In genomic region chr2:29456429-29456828, GRCh38 we compare ENCODE assay signal across 33 cellular contexts.
"Had no signal": no experiment of that assay in that cellular context is flagged by ENCODE, and none has a peak within 500 bp of the region (broad histone marks: within the 10 kb centered on the region; RNA-seq: fewer than 3 reads in every experiment).

No MANE protein-coding gene starts in this region.

- H3K27ac ChIP-seq: adrenal gland, ascending aorta, breast epithelium, colonic mucosa, epithelial cell of prostate, esophagus squamous epithelium, VCaP had no signal

- H3K9me3 ChIP-seq: adrenal gland, ascending aorta, breast epithelium, colonic mucosa, esophagus squamous epithelium had no signal

- H3K36me3 Mint-ChIP-seq: activated naive CD8-positive, alpha-beta T cell; brain; WTC11 had no signal

- H3K9me3 Mint-ChIP-seq: activated CD4-positive, alpha-beta memory T cell treated with anti-CD3 and anti-CD28 coated beads, Interleukin-2, amount 10 ng/mL, durations not matched to agents 7 days and 5 days; activated CD4-positive, alpha-beta T cell treated with anti-CD3 and anti-CD28 coated beads, Interleukin-2, amount 10 ng/mL, durations not matched to agents 7 days and 5 days; activated T-cell treated with anti-CD3 and anti-CD28 coated beads, Interleukin-2, amount 50 U/mL, for 4 hours; activated T-helper 17 cell treated with anti-CD3 and anti-CD28 coated beads, Interleukin-2, amount 50 U/mL, for 72 hours; brain; WTC11 had no signal

- H3K27ac Mint-ChIP-seq: activated CD4-positive, alpha-beta memory T cell treated with anti-CD3 and anti-CD28 coated beads, Interleukin-2, amount 10 ng/mL, durations not matched to agents 7 days and 5 days; activated CD4-positive, alpha-beta T cell treated with anti-CD3 and anti-CD28 coated beads, Interleukin-2, amount 10 ng/mL, durations not matched to agents 7 days and 5 days; activated naive CD8-positive, alpha-beta T cell; activated T-helper 17 cell treated with anti-CD3 and anti-CD28 coated beads, Interleukin-2, amount 50 U/mL, for 72 hours; WTC11 had no signal

- H3K4me3 Mint-ChIP-seq: activated CD4-positive, alpha-beta memory T cell treated with anti-CD3 and anti-CD28 coated beads, Interleukin-2, amount 10 ng/mL, durations not matched to agents 7 days and 5 days; activated CD4-positive, alpha-beta T cell treated with anti-CD3 and anti-CD28 coated beads, Interleukin-2, amount 10 ng/mL, durations not matched to agents 7 days and 5 days; activated naive CD8-positive, alpha-beta T cell; activated T-cell treated with anti-CD3 and anti-CD28 coated beads, Interleukin-2, amount 50 U/mL, for 4 hours; activated T-helper 17 cell treated with anti-CD3 and anti-CD28 coated beads, Interleukin-2, amount 50 U/mL, for 72 hours; WTC11 had no signal

- H3K27me3 ChIP-seq: adrenal gland, ascending aorta, breast epithelium, cardiac muscle cell, colonic mucosa had no signal

- ATAC-seq: activated T-cell treated with anti-CD3 and anti-CD28 coated beads, Interleukin-2, amount 50 U/mL, for 4 hours; activated T-helper 17 cell treated with anti-CD3 and anti-CD28 coated beads, Interleukin-2, amount 50 U/mL, for 72 hours; WTC11 had no signal

- H3K4me1 ChIP-seq: adrenal gland, ascending aorta, breast epithelium, colonic mucosa, esophagus squamous epithelium had no signal

- H3K36me3 ChIP-seq: adrenal gland, ascending aorta, breast epithelium, cardiac muscle cell, colonic mucosa, esophagus squamous epithelium had no signal

- H3K4me1 Mint-ChIP-seq: activated CD4-positive, alpha-beta memory T cell treated with anti-CD3 and anti-CD28 coated beads, Interleukin-2, amount 10 ng/mL, durations not matched to agents 7 days and 5 days; activated CD4-positive, alpha-beta T cell treated with anti-CD3 and anti-CD28 coated beads, Interleukin-2, amount 10 ng/mL, durations not matched to agents 7 days and 5 days; activated T-helper 17 cell treated with anti-CD3 and anti-CD28 coated beads, Interleukin-2, amount 50 U/mL, for 72 hours had no signal

- DNase-seq: activated CD4-positive, alpha-beta memory T cell treated with anti-CD3 and anti-CD28 coated beads, Interleukin-2, amount 10 ng/mL, durations not matched to agents 7 days and 5 days; activated CD4-positive, alpha-beta T cell treated with anti-CD3 and anti-CD28 coated beads for 1 hour; activated CD4-positive, alpha-beta T cell treated with anti-CD3 and anti-CD28 coated beads for 4 hours; activated CD4-positive, alpha-beta T cell treated with anti-CD3 and anti-CD28 coated beads, Interleukin-2, amount 10 ng/mL, durations not matched to agents 7 days and 5 days; activated CD4-positive, alpha-beta T cell treated with anti-CD3 and anti-CD28 coated beads, Interleukin-2, amount 50 U/mL, for 4 hours; activated CD8-positive, alpha-beta memory T cell treated with anti-CD3 and anti-CD28 coated beads, Interleukin-2, amount 50 U/mL, for 48 hours; activated effector memory CD4-positive, alpha-beta T cell treated with Interleukin-2 at 50 U/mL for 16 hours; activated gamma-delta T cell treated with Interleukin-2 at 50 U/mL for 16 hours; activated naive CD4-positive, alpha-beta T cell treated with anti-CD3 and anti-CD28 coated beads, Interleukin-2, amount 50 U/mL, for 16 hours; activated naive CD4-positive, alpha-beta T cell treated with Interleukin-2 at 50 U/mL for 16 hours; activated T-cell treated with anti-CD3 and anti-CD28 coated beads for 4 hours; activated T-cell treated with anti-CD3 and anti-CD28 coated beads, Interleukin-2, amount 50 U/mL, for 4 hours; adrenal gland; central memory CD4-positive, alpha-beta T cell; cerebellar nuclear complex; colonic mucosa; effector CD8-positive, alpha-beta T cell; esophagus squamous epithelium; foreskin fibroblast; head of caudate nucleus; T-helper 2 cell had no signal

- H3K4me3 ChIP-seq: adrenal gland, ascending aorta, breast epithelium, cardiac muscle cell, colonic mucosa, esophagus squamous epithelium had no signal

- FAIRE-seq: endometrium, endothelial cell of umbilical vein, frontal cortex had no signal
